ENCODE assay signal across 12 cellular contexts in the genomic region with DNA sequence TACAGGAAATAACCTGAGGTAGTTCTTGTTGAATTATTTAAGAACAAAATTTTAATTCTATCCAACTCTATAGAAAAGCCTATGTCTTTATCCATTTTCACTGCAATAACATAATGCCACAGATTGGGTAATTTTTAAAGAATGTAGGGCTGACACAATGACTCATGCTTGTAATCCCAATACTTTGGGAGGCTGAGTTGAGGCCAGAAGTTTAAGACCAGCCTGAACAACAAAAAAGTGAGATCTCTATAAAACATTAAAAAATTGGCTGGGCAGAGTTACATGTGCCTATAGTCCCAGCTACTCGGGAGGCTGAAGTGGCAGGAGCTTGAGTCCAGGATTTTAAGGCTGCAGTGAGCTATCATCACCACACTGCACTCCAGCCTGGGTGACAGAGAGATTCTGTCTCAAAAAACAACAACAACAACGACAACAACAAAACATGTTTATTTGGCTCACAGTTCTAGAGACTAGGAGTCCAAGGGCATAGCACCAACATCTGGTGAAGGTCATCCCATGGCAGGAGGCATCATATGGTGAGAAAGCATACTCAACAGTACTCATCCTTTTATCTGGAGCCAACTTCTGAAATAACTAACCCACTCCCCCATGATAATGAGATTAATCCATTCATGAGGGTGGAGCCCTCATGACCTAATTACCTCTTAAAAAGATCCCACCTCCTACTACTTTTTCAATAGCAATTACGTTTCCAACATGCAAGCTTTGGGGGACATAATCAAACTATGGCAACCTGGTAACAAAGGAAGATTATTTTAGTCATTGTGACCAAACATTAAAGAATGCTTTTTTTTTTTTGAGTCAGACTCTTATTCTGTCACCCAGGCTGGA. TPM values are rescaled to one million over a fixed set of nuclear protein-coding genes. Genes with fewer than 3 reads are reported as not detected.
DNase-seq lines count a peak whose midpoint lies in the region; ATAC-seq, FAIRE-seq and TF ChIP-seq lines count a peak whose summit lies in the region.
"Had no signal": no experiment of that assay in that cellular context is flagged by ENCODE, and none has a peak within 500 bp of the region (broad histone marks: within the 10 kb centered on the region; RNA-seq: fewer than 3 reads in every experiment).

No MANE protein-coding gene starts in this region.

- H3K9me2 ChIP-seq in GM23248 (ENCODE audit: insufficient read depth) = no peaks in the 10 kb centered on the region

- DNase-seq in GM23248 = peak; percentile 90
- peak; percentile 95 for DNase-seq in NCI-H82 treated with DMSO at 0.1 percent for 48 hours (lab: John Stamatoyannopoulos, UW; ENCODE audit: unreplicated experiment)
- DNase-seq in epithelial cell of esophagus (ENCODE audit: low read depth) = peak; percentile 68
- DNase-seq in skeletal muscle cell (ENCODE audit: low read depth) = peak; percentile 60
- no peak for DNase-seq in HTR-8/SVneo (ENCODE audit: insufficient read length, low spot score)
- no peak for DNase-seq in NCI-H1436 (lab: John Stamatoyannopoulos, UW)
- DNase-seq: GF-D8, NCI-H1694 treated with DMSO at 0.1 percent for 48 hours had no signal

- H3K4me3 ChIP-seq in GM23248 (peak overlapping the region; percentile 43), epithelial cell of esophagus (ENCODE audit: low read length) (no peak overlapping the region), skeletal muscle cell (ENCODE audit: low read depth, low read length) (no peak overlapping the region)

- 2% methylated on average over 3 of the region's 3 CpGs for WGBS in GM23248 (ENCODE audit: low coverage in 1 of 2, low lambda C conversion rate in 2 of 2, missing lambda C conversion rate in 2 of 2), 2 experiments

- H3K4me1 ChIP-seq in GM23248 (ENCODE audit: insufficient read depth) = peaks cover 43% of the 10 kb centered on the region
- H3K4me1 ChIP-seq: parathyroid adenoma had no signal

- TF ChIP-seq CTCF in epithelial cell of esophagus (IDR thresholded peaks at IDR 0.05; ENCODE audit: insufficient read depth, low read depth, low read length, missing control alignments) = no peak

- no peak for FAIRE-seq in HTR-8/SVneo (lab: Jason Lieb, UNC)
- FAIRE-seq: colon had no signal

- H2AFZ ChIP-seq in GM23248 = no peak overlapping the region
- H2AFZ ChIP-seq: parathyroid adenoma had no signal

- H4K20me1 ChIP-seq in GM23248 (ENCODE audit: insufficient read depth) = no peaks in the 10 kb centered on the region

- peak overlapping the region; percentile 75 for H3K4me2 ChIP-seq in GM23248 (ENCODE audit: unreplicated experiment)

- H3K9ac ChIP-seq in GM23248 = peak overlapping the region; percentile 68
- H3K9ac ChIP-seq: parathyroid adenoma had no signal

- ATAC-seq in GM21723 (IDR thresholded peaks at IDR 0.05; ENCODE audit: unreplicated experiment) (no peak), HG02981 (IDR thresholded peaks at IDR 0.05; ENCODE audit: unreplicated experiment) (no peak)

- peaks cover 23% of the 10 kb centered on the region for H3F3A ChIP-seq in GM23248 (ENCODE audit: insufficient read depth)

- in situ Hi-C loops in GM23248 (cut with MboI) = no loop called here

- peaks cover 83% of the 10 kb centered on the region for H3K79me2 ChIP-seq in GM23248 (ENCODE audit: insufficient read depth)
- H3K79me2 ChIP-seq: parathyroid adenoma had no signal

- H3K9me3 ChIP-seq in GM23248 (ENCODE audit: low read depth) = no peaks in the 10 kb centered on the region

- no peaks in the 10 kb centered on the region for H3K27me3 ChIP-seq in GM23248 (replicated peaks; ENCODE audit: insufficient read depth)

- H3K27ac ChIP-seq in GM23248 = peak overlapping the region; percentile 91
- H3K27ac ChIP-seq: parathyroid adenoma had no signal

- H3K36me3 ChIP-seq in GM23248 (ENCODE audit: low read depth) = no peaks in the 10 kb centered on the region

RNA-seq across cellular contexts. Expression of a gene that starts 59.6 kb away (rescaled TPM):
- 38.6 and 43.3 TPM in 2 replicates for total RNA-seq in GM23248 (2014; rRNA removed; shearing (Covaris generic))
- 10.0 and 13.2 TPM in 2 replicates for polyA plus RNA-seq in GM23248 (2016; fragmentation: Nextera tagmentation; extraction: Ambion mirVana)

Comparison
In these comparisons a context has a peak if more than half of its experiments do, and no peak if none do; other contexts are left out.
1. DNase-seq: peak in GM23248 (single experiment), NCI-H82 treated with DMSO at 0.1 percent for 48 hours (single experiment), epithelial cell of esophagus (single experiment) and skeletal muscle cell (single experiment); none in HTR-8/SVneo (single experiment) and NCI-H1436 (single experiment).